Comparison of ENCODE assay signal across 16 cellular contexts in genomic region chr14:75042040-75042439, GRCh38. TPM values are rescaled to one million over a fixed set of nuclear protein-coding genes. Genes with fewer than 3 reads are reported as not detected.
DNase-seq lines count a peak whose midpoint lies in the region; ATAC-seq, FAIRE-seq and TF ChIP-seq lines count a peak whose summit lies in the region.
"Had no signal": no experiment of that assay in that cellular context is flagged by ENCODE, and none has a peak within 500 bp of the region (broad histone marks: within the 10 kb centered on the region; RNA-seq: fewer than 3 reads in every experiment).

No MANE protein-coding gene starts in this region.

- DNase-seq in EH (ENCODE audit: low read depth) (peak; percentile 34), SJCRH30 (peak; percentile 86 to 92), fibroblast of gingiva (ENCODE audit: low read depth) (peak; percentile 72), pancreas (no peak), psoas muscle (no peak)
- no peak for DNase-seq in activated CD4-positive, alpha-beta T cell treated with anti-CD3 and anti-CD28 coated beads, Interleukin-2, amount 50 U/mL, for 48 hours
- no peak for DNase-seq in activated T-cell treated with anti-CD3 and anti-CD28 coated beads, Interleukin-2, amount 50 U/mL, for 48 hours
- DNase-seq: activated CD4-positive, alpha-beta T cell treated with anti-CD3 and anti-CD28 coated beads, Interleukin-2, amount 50 U/mL, for 4 hours; caudate nucleus; CD4-positive, CD25-positive, alpha-beta regulatory T cell; esophagus squamous epithelium; KG1; NCI-H187 treated with DMSO at 0.1 percent for 48 hours; retina; T-helper 2 cell had no signal

- H3K9me3 ChIP-seq in SJCRH30 (replicated peaks) (no peaks in the 10 kb centered on the region), pancreas (no peaks in the 10 kb centered on the region), psoas muscle (no peaks in the 10 kb centered on the region)
- H3K9me3 ChIP-seq: esophagus squamous epithelium had no signal

- FAIRE-seq in pancreas (lab: Jason Lieb, UNC) = no peak

- peak; percentile 41 to 79 (median 64) for ATAC-seq in pancreas
- ATAC-seq in HG03095 (IDR thresholded peaks at IDR 0.05; ENCODE audit: unreplicated experiment) = no peak
- no peak for ATAC-seq in psoas muscle

- TF ChIP-seq CTCF in pancreas (IDR thresholded peaks at IDR 0.05) = no peak
- TF ChIP-seq CTCF in psoas muscle (IDR thresholded peaks at IDR 0.05) = no peak

- H3K27me3 ChIP-seq in SJCRH30 = no peaks in the 10 kb centered on the region
- no peaks in the 10 kb centered on the region for H3K27me3 ChIP-seq in pancreas
- no peaks in the 10 kb centered on the region for H3K27me3 ChIP-seq in psoas muscle (ENCODE audit: insufficient read depth in 3 of 3, low read length in 2 of 3)
- H3K27me3 ChIP-seq: esophagus squamous epithelium had no signal

- H3K27ac ChIP-seq in SJCRH30 = peak overlapping the region; percentile 96
- peak overlapping the region; percentile 4 to 72 (median 34) for H3K27ac ChIP-seq in pancreas
- no peak overlapping the region for H3K27ac ChIP-seq in psoas muscle

- 18 to 20% methylated on average over 6 of the region's 6 CpGs for WGBS in pancreas, 2 donors
- 41 to 43% (median 42%) methylated on average over 6 of the region's 6 CpGs for WGBS in psoas muscle, 3 donors

- intact Hi-C loops in pancreas (cut with DNase I) = no loop called here
- intact Hi-C loops in psoas muscle (cut with DNase I) = no loop called here

- H3K4me1 ChIP-seq in SJCRH30 = peaks cover 36% of the 10 kb centered on the region
- H3K4me1 ChIP-seq in pancreas = peaks cover 10 to 26% (median 18%) of the 10 kb centered on the region in 3 donors
- peaks cover 14% of the 10 kb centered on the region for H3K4me1 ChIP-seq in psoas muscle

- H3K4me3 ChIP-seq in SJCRH30 = no peak overlapping the region
- H3K4me3 ChIP-seq in pancreas = no peak overlapping the region
- H3K4me3 ChIP-seq in psoas muscle = no peak overlapping the region
- H3K4me3 ChIP-seq: esophagus squamous epithelium had no signal

- H3K36me3 ChIP-seq in SJCRH30 (no peaks in the 10 kb centered on the region; the same call in 1 of the 2 replicates), pancreas (peaks cover 0 to 3% (median 0%) of the 10 kb centered on the region in 3 donors), psoas muscle (ENCODE audit: insufficient read depth in 1 of 2, low read depth in 1 of 2) (peaks cover 10 to 50% of the 10 kb centered on the region in 2 donors)

RNA-seq across cellular contexts. Expression of gene MLH3, which starts 9.2 kb away (rescaled TPM):
- total RNA-seq in SJCRH30 (2014; rRNA removed; shearing (Covaris generic)) = 6.9 and 9.3 TPM in 2 replicates
- 10 to 100 TPM in 5 of 6 donors, 1 to 10 TPM in 1; 9.4 to 23.5 (median 12.0) TPM for total RNA-seq in pancreas
- polyA plus RNA-seq in pancreas = 10 to 100 TPM; 14.7 to 20.8 TPM
- total RNA-seq in psoas muscle = 10 to 100 TPM; 12.5 to 24.1 (median 17.2) TPM
- polyA plus RNA-seq in psoas muscle = 10 to 100 TPM in 1 of 3 donors, 1 to 10 TPM in 2; 7.9 to 15.7 (median 10.0) TPM

RNA-seq across cellular contexts. Expression of gene ACYP1, which starts 21.8 kb away (rescaled TPM):
- total RNA-seq in SJCRH30 (2014; rRNA removed; shearing (Covaris generic)) = 31.9 and 43.1 TPM in 2 replicates
- 1 to 10 TPM; 2.9 to 9.1 (median 5.0) TPM for total RNA-seq in pancreas
- polyA plus RNA-seq in pancreas = 10 to 100 TPM; 11.7 to 17.4 TPM
- total RNA-seq in psoas muscle = 10 to 100 TPM in 2 of 4 donors, 1 to 10 TPM in 2; 7.1 to 22.0 (median 10.6) TPM
- 10 to 100 TPM; 11.7 to 25.9 (median 17.1) TPM for polyA plus RNA-seq in psoas muscle

RNA-seq across cellular contexts. Expression of gene ZC2HC1C, which starts 27.4 kb away (rescaled TPM):
- total RNA-seq in SJCRH30 (2014; rRNA removed; shearing (Covaris generic)) = not detected in 2 replicates
- total RNA-seq in pancreas = 1 to 10 TPM; 2.6 to 7.0 (median 3.6) TPM
- 10 to 100 TPM; 11.9 to 12.1 TPM for polyA plus RNA-seq in pancreas
- total RNA-seq in psoas muscle = 1 to 10 TPM; 2.5 to 6.4 (median 3.6) TPM
- polyA plus RNA-seq in psoas muscle = 10 to 100 TPM in 1 of 3 donors, 1 to 10 TPM in 2; 2.7 to 17.3 (median 8.8) TPM

RNA-seq across cellular contexts. Expression of gene EIF2B2, which starts 39.3 kb away (rescaled TPM):
- 56.8 and 64.7 TPM in 2 replicates for total RNA-seq in SJCRH30 (2014; rRNA removed; shearing (Covaris generic))
- 10 to 100 TPM; 11.2 to 22.1 (median 16.6) TPM for total RNA-seq in pancreas
- polyA plus RNA-seq in pancreas = 10 to 100 TPM; 12.4 to 19.0 TPM
- total RNA-seq in psoas muscle = 10 to 100 TPM; 44.5 to 68.9 (median 54.6) TPM
- polyA plus RNA-seq in psoas muscle = 10 to 100 TPM; 64.4 to 91.9 (median 74.8) TPM

Comparison
In these comparisons a context has a peak if more than half of its experiments do, and no peak if none do; other contexts are left out.
1. DNase-seq: peak in EH (single experiment), SJCRH30 (2 of 2) and fibroblast of gingiva (single experiment); none in pancreas (0 of 6), activated CD4-positive, alpha-beta T cell treated with anti-CD3 and anti-CD28 coated beads, Interleukin-2, amount 50 U/mL, for 48 hours (0 of 2), activated T-cell treated with anti-CD3 and anti-CD28 coated beads, Interleukin-2, amount 50 U/mL, for 48 hours (0 of 2) and psoas muscle (0 of 2).
2. ATAC-seq: peak in pancreas (4 of 4); none in HG03095 (single experiment) and psoas muscle (0 of 4).